ENCODE assay signal across 18 cellular contexts in the genomic region with DNA sequence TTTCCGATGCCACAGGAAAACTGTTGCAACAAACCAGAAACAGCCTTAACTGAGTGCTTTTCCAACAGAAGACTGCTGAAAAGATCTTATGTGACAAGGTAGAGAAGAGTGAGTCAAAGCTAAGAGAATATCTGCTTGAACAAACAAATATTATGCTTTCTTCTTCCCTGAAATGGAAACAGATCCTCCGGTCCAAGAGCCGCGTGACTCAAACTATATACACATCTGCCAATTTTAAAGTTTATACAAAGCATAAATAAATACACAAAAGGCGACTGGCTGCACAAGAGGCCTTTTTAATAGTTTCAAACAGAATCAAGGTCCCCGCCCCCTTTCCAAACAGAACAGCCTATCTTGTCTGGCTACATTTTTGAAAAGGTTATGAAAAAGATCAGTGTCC.
DNase-seq lines count a peak whose midpoint lies in the region; ATAC-seq and TF ChIP-seq lines count a peak whose summit lies in the region.
"Had no signal": no experiment of that assay in that cellular context is flagged by ENCODE, and none has a peak within 500 bp of the region (broad histone marks: within the 10 kb centered on the region; RNA-seq: fewer than 3 reads in every experiment).

No MANE protein-coding gene starts in this region.

- H3K4me3 ChIP-seq in GM23248 (no peak overlapping the region), prostate gland (no peak overlapping the region), right cardiac atrium (ENCODE audit: low read length) (no peak overlapping the region)
- H3K4me3 ChIP-seq: heart right ventricle, lung, spleen had no signal

- H3K4me2 ChIP-seq in GM23248 (ENCODE audit: unreplicated experiment): no peak overlapping the region

- no peak for TF ChIP-seq POLR2A in prostate gland (IDR thresholded peaks at IDR 0.05)

- no peaks in the 10 kb centered on the region for H3K4me1 ChIP-seq in GM23248 (ENCODE audit: insufficient read depth)
- no peaks in the 10 kb centered on the region for H3K4me1 ChIP-seq in prostate gland (replicated peaks)
- no peaks in the 10 kb centered on the region for H3K4me1 ChIP-seq in right cardiac atrium (ENCODE audit: control insufficient read depth, insufficient read depth, low read length)

- intact Hi-C loops in prostate gland (cut with DNase I): loop anchor here (10.0 kb wide), 1 partner anchor 346 kb away; no protein-coding TSS in a partner anchor
- intact Hi-C loops in right cardiac atrium (cut with DNase I): no loop called here

- TF ChIP-seq CTCF in prostate gland (IDR thresholded peaks at IDR 0.05): no peak
- no peak for TF ChIP-seq CTCF in GM10266 (IDR thresholded peaks at IDR 0.05; ENCODE audit: control insufficient read depth, insufficient read depth, low read depth, missing control alignments)

- H2AFZ ChIP-seq in GM23248: no peak overlapping the region

- H3K27me3 ChIP-seq in GM23248 (replicated peaks; ENCODE audit: insufficient read depth) (no peaks in the 10 kb centered on the region), prostate gland (replicated peaks; ENCODE audit: insufficient read depth) (no peaks in the 10 kb centered on the region), right cardiac atrium (ENCODE audit: control insufficient read depth, insufficient read depth) (no peaks in the 10 kb centered on the region)

- H3K9ac ChIP-seq in GM23248: no peak overlapping the region

- H3K9me3 ChIP-seq in GM23248 (ENCODE audit: low read depth): no peaks in the 10 kb centered on the region
- no peaks in the 10 kb centered on the region for H3K9me3 ChIP-seq in prostate gland
- H3K9me3 ChIP-seq in right cardiac atrium (ENCODE audit: control insufficient read depth, low read length): no peaks in the 10 kb centered on the region
- H3K9me3 ChIP-seq: heart right ventricle, spleen had no signal

- no peaks in the 10 kb centered on the region for H3K9me2 ChIP-seq in GM23248 (ENCODE audit: insufficient read depth)

- WGBS in GM23248 (ENCODE audit: low coverage in 1 of 2, low lambda C conversion rate in 2 of 2, missing lambda C conversion rate in 2 of 2), 2 experiments: 78 to 83% methylated on average over 6 of the region's 6 CpGs
- 13% methylated on average over 6 of the region's 6 CpGs for WGBS in prostate gland
- 63% methylated on average over 6 of the region's 6 CpGs for WGBS in right cardiac atrium

- DNase-seq in GM23248 (peak; percentile 30), NCI-H748 treated with DMSO at 0.1 percent for 48 hours (lab: John Stamatoyannopoulos, UW) (peak; percentile 44), epithelial cell of prostate (ENCODE audit: low read depth, low spot score) (no peak), prostate gland (ENCODE audit: low spot score) (peak; percentile 70), right cardiac atrium (no peak), NAMALWA (ENCODE audit: low spot score) (no peak), GM10266 (ENCODE audit: extremely low spot score) (no peak)
- no peak for DNase-seq in activated CD4-positive, CD25-positive, alpha-beta regulatory T cell (lab: John Stamatoyannopoulos, UW)
- DNase-seq: activated CD4-positive, alpha-beta T cell treated with anti-CD3 and anti-CD28 coated beads for 1 hour; AML-193; heart right ventricle; naive thymus-derived CD8-positive, alpha-beta T cell; NCI-H2029 treated with DMSO at 0.1 percent for 48 hours; NCI-H524; spleen had no signal

- no peak for ATAC-seq in right cardiac atrium
- ATAC-seq: activated T-helper 17 cell treated with anti-CD3 and anti-CD28 coated beads, Interleukin-2, amount 50 U/mL, for 72 hours; heart right ventricle; naive thymus-derived CD8-positive, alpha-beta T cell; SK-N-SH treated with all-trans-retinoic acid at 6 μM for 48 hours had no signal

- no peaks in the 10 kb centered on the region for H4K20me1 ChIP-seq in GM23248 (ENCODE audit: insufficient read depth)

- H3K27ac ChIP-seq in GM23248: no peak overlapping the region
- peak overlapping the region; percentile 18 for H3K27ac ChIP-seq in epithelial cell of prostate
- peak overlapping the region; percentile 77 to 88 for H3K27ac ChIP-seq in prostate gland
- no peak overlapping the region for H3K27ac ChIP-seq in right cardiac atrium (ENCODE audit: low read length)
- H3K27ac ChIP-seq: heart right ventricle, spleen had no signal

- 0 out of 2 replicates have a peak, but pooled peaks cover 6% of the 10 kb centered on the region for H3F3A ChIP-seq in GM23248 (ENCODE audit: insufficient read depth)

- H3K36me3 ChIP-seq in GM23248 (ENCODE audit: low read depth): no peaks in the 10 kb centered on the region
- no peaks in the 10 kb centered on the region for H3K36me3 ChIP-seq in prostate gland
- H3K36me3 ChIP-seq: heart right ventricle, spleen had no signal

- in situ Hi-C loops in GM23248 (cut with MboI): no loop called here

- no peaks in the 10 kb centered on the region for H3K79me2 ChIP-seq in GM23248 (ENCODE audit: insufficient read depth)

Comparison
In these comparisons a context has a peak if more than half of its experiments do, and no peak if none do; other contexts are left out.
1. DNase-seq: peak in GM23248 (single experiment), NCI-H748 treated with DMSO at 0.1 percent for 48 hours (single experiment) and prostate gland (single experiment); none in epithelial cell of prostate (single experiment), right cardiac atrium (0 of 3), NAMALWA (single experiment), GM10266 (single experiment) and activated CD4-positive, CD25-positive, alpha-beta regulatory T cell (0 of 4).
2. H3K27ac ChIP-seq: peak in epithelial cell of prostate (single experiment) and prostate gland (2 of 2); none in GM23248 (single experiment) and right cardiac atrium (single experiment).